15 cellular contexts compared by ENCODE assay signal in genomic region chr15:92618121-92618520, GRCh38. TPM values are rescaled to one million over a fixed set of nuclear protein-coding genes. Genes with fewer than 3 reads are reported as not detected.
DNase-seq lines count a peak whose midpoint lies in the region; ATAC-seq, FAIRE-seq and TF ChIP-seq lines count a peak whose summit lies in the region.
"Had no signal": no experiment of that assay in that cellular context is flagged by ENCODE, and none has a peak within 500 bp of the region (broad histone marks: within the 10 kb centered on the region; RNA-seq: fewer than 3 reads in every experiment).

No MANE protein-coding gene starts in this region.

- WGBS in right cardiac atrium = 71% methylated on average over 4 of the region's 4 CpGs
- 50 to 54% methylated on average over 4 of the region's 4 CpGs for WGBS in pancreas, 2 donors

- ATAC-seq in right cardiac atrium (no peak), pancreas (peak; percentile 6 to 24 (median 14))
- ATAC-seq: activated CD8-positive, alpha-beta T cell treated with anti-CD3 and anti-CD28 coated beads for 36 hours had no signal

- H3K36me3 Mint-ChIP-seq in glutamatergic neuron (ENCODE audit: unreplicated experiment) = no peaks in the 10 kb centered on the region
- H3K36me3 Mint-ChIP-seq: IgD-negative memory B cell had no signal

- TF ChIP-seq POLR2A in vagina (IDR thresholded peaks at IDR 0.05) = no peak

- H3K36me3 ChIP-seq in pancreas (peaks cover 0 to 8% (median 0%) of the 10 kb centered on the region in 3 donors), vagina (no peaks in the 10 kb centered on the region)
- H3K36me3 ChIP-seq: SJSA1 had no signal

- no peaks in the 10 kb centered on the region for H3K9me3 ChIP-seq in right cardiac atrium (ENCODE audit: control insufficient read depth, low read length)
- no peaks in the 10 kb centered on the region for H3K9me3 ChIP-seq in pancreas
- no peaks in the 10 kb centered on the region for H3K9me3 ChIP-seq in vagina
- H3K9me3 ChIP-seq: SJSA1 had no signal

- FAIRE-seq in pancreas (lab: Jason Lieb, UNC) (no peak), GM19239 (lab: Jason Lieb, UNC) (no peak)
- FAIRE-seq: TTC549 had no signal

- H3K9me3 Mint-ChIP-seq in glutamatergic neuron (ENCODE audit: unreplicated experiment) = peaks cover 1% of the 10 kb centered on the region
- H3K9me3 Mint-ChIP-seq: activated CD8-positive, alpha-beta T cell treated with anti-CD3 and anti-CD28 coated beads for 36 hours; IgD-negative memory B cell had no signal

- H3K27ac ChIP-seq in right cardiac atrium (ENCODE audit: low read length) (no peak overlapping the region), pancreas (peak overlapping the region; percentile 60 to 80 (median 76)), vagina (peak overlapping the region; percentile 49)
- H3K27ac ChIP-seq: SJSA1 had no signal

- H3K27me3 ChIP-seq in right cardiac atrium (ENCODE audit: control insufficient read depth, insufficient read depth) (no peaks in the 10 kb centered on the region), pancreas (no peaks in the 10 kb centered on the region), vagina (no peaks in the 10 kb centered on the region)
- H3K27me3 ChIP-seq: SJSA1 had no signal

- DNase-seq in cardiac septum (ENCODE audit: low spot score) = peak; percentile 60
- no peak for DNase-seq in right cardiac atrium
- no peak for DNase-seq in glutamatergic neuron
- no peak for DNase-seq in pancreas
- no peak for DNase-seq in vagina (ENCODE audit: extremely low spot score in 2 of 2)
- DNase-seq in GM19239 (ENCODE audit: insufficient read length, low spot score) = no peak
- DNase-seq in ACHN = no peak
- no peak for DNase-seq in activated CD4-positive, alpha-beta T cell treated with anti-CD3 and anti-CD28 coated beads, Interleukin-2, amount 50 U/mL, for 1 hour
- DNase-seq: activated CD8-positive, alpha-beta T cell treated with anti-CD3 and anti-CD28 coated beads for 36 hours; AML-193; NCI-H526 treated with DMSO at 0.1 percent for 48 hours; stimulated activated CD4-positive, alpha-beta T cell treated with anti-CD3 and anti-CD28 coated beads, Interleukin-12 subunit alpha, Interleukin-12 subunit beta, amount 100 ng/mL, for 4 hours had no signal

- no peak overlapping the region for H3K4me3 Mint-ChIP-seq in glutamatergic neuron (ENCODE audit: unreplicated experiment)
- H3K4me3 Mint-ChIP-seq: activated CD8-positive, alpha-beta T cell treated with anti-CD3 and anti-CD28 coated beads for 36 hours; IgD-negative memory B cell had no signal

- peaks cover 8% of the 10 kb centered on the region for H3K4me1 Mint-ChIP-seq in glutamatergic neuron (ENCODE audit: low read depth, unreplicated experiment)
- H3K4me1 Mint-ChIP-seq: IgD-negative memory B cell had no signal

- intact Hi-C loops in cardiac septum (cut with DNase I) = loop anchor here (5.0 kb wide), 2 partner anchors 44 to 96 kb away; no protein-coding TSS in a partner anchor
- intact Hi-C loops in right cardiac atrium (cut with DNase I) = loop anchor here in 1 of 4 donors (10.0 kb wide), 1 partner anchor 97 kb away; no protein-coding TSS in a partner anchor
- intact Hi-C loops in pancreas (cut with DNase I) = no loop called here
- intact Hi-C loops in vagina (cut with DNase I) = no loop called here

- H3K4me3 ChIP-seq in right cardiac atrium (ENCODE audit: low read length) = no peak overlapping the region
- no peak overlapping the region for H3K4me3 ChIP-seq in pancreas
- no peak overlapping the region for H3K4me3 ChIP-seq in vagina
- H3K4me3 ChIP-seq: SJSA1 had no signal

- peak overlapping the region; percentile 1 for H3K27ac Mint-ChIP-seq in glutamatergic neuron (ENCODE audit: unreplicated experiment)
- H3K27ac Mint-ChIP-seq: activated CD8-positive, alpha-beta T cell treated with anti-CD3 and anti-CD28 coated beads for 36 hours; IgD-negative memory B cell had no signal

- TF ChIP-seq CTCF in glutamatergic neuron (IDR thresholded peaks at IDR 0.05; ENCODE audit: partially characterized antibody, unreplicated experiment) = no peak
- TF ChIP-seq CTCF in pancreas (IDR thresholded peaks at IDR 0.05) = no peak
- TF ChIP-seq CTCF in vagina (IDR thresholded peaks at IDR 0.05) = no peak

- H3K27me3 Mint-ChIP-seq in glutamatergic neuron (ENCODE audit: unreplicated experiment) = peaks cover 2% of the 10 kb centered on the region
- H3K27me3 Mint-ChIP-seq: activated CD8-positive, alpha-beta T cell treated with anti-CD3 and anti-CD28 coated beads for 36 hours had no signal

- H3K4me1 ChIP-seq in right cardiac atrium (ENCODE audit: control insufficient read depth, insufficient read depth, low read length) = peaks cover 10% of the 10 kb centered on the region
- peaks cover 51 to 71% (median 65%) of the 10 kb centered on the region in 3 donors for H3K4me1 ChIP-seq in pancreas
- H3K4me1 ChIP-seq in vagina = peaks cover 39% of the 10 kb centered on the region
- H3K4me1 ChIP-seq: SJSA1 had no signal

- in situ Hi-C loops in ACHN (cut with HindIII; ENCODE audit: low pct_ligation_motif_present, low pct_unique_long_range_greater_than_20kb, low sequenced_read_pairs) = no loop called here

RNA-seq across cellular contexts. Expression of gene FAM174B, which starts 37.5 kb away (rescaled TPM):
- total RNA-seq in cardiac septum (6.5 TPM), right cardiac atrium (10 to 100 TPM in 2 of 4 donors, 1 to 10 TPM in 2; 6.7 to 13.2 (median 10.3) TPM), glutamatergic neuron (ENCODE audit: unreplicated experiment) (8.6 TPM), pancreas (100 to 1,000 TPM in 1 of 6 donors, 10 to 100 TPM in 5; 42.3 to 122 (median 73.6) TPM), vagina (4.9 TPM)
- polyA plus RNA-seq in right cardiac atrium (7.3 TPM), pancreas (10 to 100 TPM; 26.0 to 26.8 TPM)

Comparison
In these comparisons a context has a peak if more than half of its experiments do, and no peak if none do; other contexts are left out.
1. ATAC-seq: peak in pancreas (4 of 4); none in right cardiac atrium (0 of 2).